Comparison of ENCODE assay signal across 8 cellular contexts in the genomic region with DNA sequence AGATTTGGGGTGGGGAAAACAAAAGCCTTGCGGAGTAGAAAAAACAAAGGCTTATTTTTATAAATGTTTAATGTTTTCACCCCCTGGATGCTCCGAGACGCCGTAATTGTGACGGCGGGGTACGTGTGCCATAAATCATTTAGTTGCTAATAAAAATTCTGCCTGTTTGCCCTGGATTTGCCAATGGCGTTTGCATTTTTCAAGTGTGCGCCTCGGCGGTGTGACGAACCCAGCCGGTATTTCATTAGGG. TPM values are rescaled to one million over a fixed set of nuclear protein-coding genes. Genes with fewer than 3 reads are reported as not detected.
DNase-seq lines count a peak whose midpoint lies in the region; ATAC-seq and TF ChIP-seq lines count a peak whose summit lies in the region.

No MANE protein-coding gene starts in this region.

- TF ChIP-seq CTCF in kidney epithelial cell (IDR thresholded peaks at IDR 0.05; ENCODE audit: insufficient read depth, low read length, poor library complexity, severe bottlenecking) (no peak), thyroid gland (IDR thresholded peaks at IDR 0.05) (no peak)

- H3K4me3 Mint-ChIP-seq in activated CD8-positive, alpha-beta memory T cell treated with anti-CD3 and anti-CD28 coated beads, Interleukin-2, amount 10 ng/mL, durations not matched to agents 7 days and 5 days, result no peak overlapping the region

- H3K27me3 ChIP-seq in kidney epithelial cell (ENCODE audit: control insufficient read depth, insufficient read depth, low read length) (no peaks in the 10 kb centered on the region), thyroid gland (no peaks in the 10 kb centered on the region)

- no peak for DNase-seq in activated CD8-positive, alpha-beta memory T cell treated with anti-CD3 and anti-CD28 coated beads, Interleukin-2, amount 10 ng/mL, durations not matched to agents 7 days and 5 days
- DNase-seq in activated CD8-positive, alpha-beta memory T cell treated with anti-CD3 and anti-CD28 coated beads for 24 hours, result no peak
- peak; percentile 68 for DNase-seq in amniotic epithelial cell (ENCODE audit: low read depth)
- no peak for DNase-seq in kidney epithelial cell (ENCODE audit: low read depth)
- no peak for DNase-seq in thyroid gland
- DNase-seq in activated CD8-positive, alpha-beta memory T cell treated with anti-CD3 and anti-CD28 coated beads, Interleukin-2, amount 50 U/mL, for 48 hours, result no peak
- no peak for DNase-seq in iPS-NIHi7 (ENCODE audit: extremely low spot score)

- no peak for TF ChIP-seq POLR2A in thyroid gland (IDR thresholded peaks at IDR 0.05)

- H3K9me3 Mint-ChIP-seq in activated CD8-positive, alpha-beta memory T cell treated with anti-CD3 and anti-CD28 coated beads, Interleukin-2, amount 10 ng/mL, durations not matched to agents 7 days and 5 days (ENCODE audit: low read depth), result no peaks in the 10 kb centered on the region

- H3K4me1 Mint-ChIP-seq in activated CD8-positive, alpha-beta memory T cell treated with anti-CD3 and anti-CD28 coated beads, Interleukin-2, amount 10 ng/mL, durations not matched to agents 7 days and 5 days, result peaks cover 34% of the 10 kb centered on the region

- CTCF ChIA-PET in activated CD8-positive, alpha-beta memory T cell treated with anti-CD3 and anti-CD28 coated beads, Interleukin-2, amount 10 ng/mL, durations not matched to agents 7 days and 5 days (lab: Charles Lee), result interaction anchor here (1.4 to 5.0 kb wide), 2 partner anchors 28 to 186 kb away, joined by 6 to 30 read pairs; no protein-coding TSS in a partner anchor

- 0% methylated on average over 13 of the region's 13 CpGs for WGBS in thyroid gland, 2 donors

- intact Hi-C loops in thyroid gland (cut with DNase I), result no loop called here

- no peaks in the 10 kb centered on the region for H3K9me3 ChIP-seq in thyroid gland

- H3K27me3 Mint-ChIP-seq in activated CD8-positive, alpha-beta memory T cell treated with anti-CD3 and anti-CD28 coated beads, Interleukin-2, amount 10 ng/mL, durations not matched to agents 7 days and 5 days, result peaks cover 80% of the 10 kb centered on the region

- H3K27ac ChIP-seq in thyroid gland, result peak overlapping the region; percentile 96 to 100 (median 100)

- peak overlapping the region; percentile 69 for H3K4me3 ChIP-seq in kidney epithelial cell (ENCODE audit: low read depth, low read length)
- H3K4me3 ChIP-seq in thyroid gland (replicated peaks in 1 of 3), result peak overlapping the region; percentile 50 to 99 (median 92)

- H3K27ac Mint-ChIP-seq in activated CD8-positive, alpha-beta memory T cell treated with anti-CD3 and anti-CD28 coated beads, Interleukin-2, amount 10 ng/mL, durations not matched to agents 7 days and 5 days, result peak overlapping the region; percentile 66

- ATAC-seq in activated CD8-positive, alpha-beta memory T cell treated with anti-CD3 and anti-CD28 coated beads, Interleukin-2, amount 10 ng/mL, durations not matched to agents 7 days and 5 days, result no peak
- no peak for ATAC-seq in GM19023 (IDR thresholded peaks at IDR 0.05; ENCODE audit: unreplicated experiment)

- H3K36me3 Mint-ChIP-seq in activated CD8-positive, alpha-beta memory T cell treated with anti-CD3 and anti-CD28 coated beads, Interleukin-2, amount 10 ng/mL, durations not matched to agents 7 days and 5 days, result no peaks in the 10 kb centered on the region

- no peaks in the 10 kb centered on the region for H3K36me3 ChIP-seq in kidney epithelial cell (ENCODE audit: control insufficient read depth, insufficient read depth, low read length)
- H3K36me3 ChIP-seq in thyroid gland, result no peaks in the 10 kb centered on the region

- peaks cover 17 to 25% of the 10 kb centered on the region in 2 donors for H3K4me1 ChIP-seq in thyroid gland

RNA-seq across cellular contexts. Expression of gene TNRC18, which starts 2.5 kb away (rescaled TPM):
- 10 to 100 TPM; 64.0 to 65.7 TPM for total RNA-seq in activated CD8-positive, alpha-beta memory T cell treated with anti-CD3 and anti-CD28 coated beads, Interleukin-2, amount 10 ng/mL, durations not matched to agents 7 days and 5 days
- total RNA-seq in kidney epithelial cell, result 31.6 and 38.4 TPM in 2 replicates
- total RNA-seq in thyroid gland, result 100 to 1,000 TPM in 2 of 4 donors, 10 to 100 TPM in 2; 47.0 to 173 (median 94.8) TPM
